ENCODE assay signal across 15 cellular contexts in the genomic region with DNA sequence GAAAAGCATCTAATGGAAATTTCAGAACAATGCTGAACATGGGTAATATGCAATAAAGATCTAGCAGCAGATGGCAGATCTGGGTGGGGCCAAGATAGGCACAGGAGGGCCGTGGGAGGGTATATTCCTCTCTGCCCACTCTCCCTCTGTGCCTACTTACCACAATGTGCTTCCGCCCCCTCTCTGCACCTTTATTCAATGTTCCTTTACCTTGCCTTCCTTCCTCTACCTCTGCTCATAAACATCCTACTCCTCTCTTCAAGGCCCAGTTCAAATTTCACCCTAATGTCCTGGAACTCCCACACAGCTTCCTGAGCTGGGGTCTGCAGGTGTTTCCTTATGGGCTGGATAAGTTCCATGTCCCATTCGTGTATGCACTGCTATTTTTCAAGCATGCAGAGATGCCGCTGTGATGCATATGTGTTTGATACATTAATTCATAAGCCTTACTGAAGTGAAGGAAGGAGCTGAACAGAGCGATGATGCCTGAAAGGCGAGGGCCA.
A peak's percentile ranks its signal among the peaks of the same experiment; 100 is the strongest.
DNase-seq lines count a peak whose midpoint lies in the region; TF ChIP-seq lines count a peak whose summit lies in the region.
"Had no signal": no experiment of that assay in that cellular context is flagged by ENCODE, and none has a peak within 500 bp of the region (broad histone marks: within the 10 kb centered on the region; RNA-seq: fewer than 3 reads in every experiment).

No MANE protein-coding gene starts in this region.

- H3K27me3 ChIP-seq in BLaER1 treated with 17β-estradiol and CSF1 and Interleukin-3, amounts not matched to agents 10 nM and 100 nM, result no peaks in the 10 kb centered on the region
- H3K27me3 ChIP-seq in sigmoid colon, result no peaks in the 10 kb centered on the region

- peak overlapping the region in 10 of 11 experiments; percentile 7 to 66 (median 50); a peak in 17 of 22 replicates for H3K4me2 ChIP-seq in BLaER1 treated with 17β-estradiol and CSF1 and Interleukin-3, amounts not matched to agents 10 nM and 100 nM
- H3K4me2 ChIP-seq: A549, GM23338 had no signal

- 71 to 87% methylated on average over 6 of the region's 6 CpGs for WGBS in sigmoid colon, 2 donors

- no peak overlapping the region for H3K9ac ChIP-seq in BLaER1 treated with 17β-estradiol and CSF1 and Interleukin-3, amounts not matched to agents 10 nM and 100 nM

- H3K27ac ChIP-seq in BLaER1 treated with 17β-estradiol and CSF1 and Interleukin-3, amounts not matched to agents 10 nM and 100 nM, result 0 out of 22 replicates have a peak overlapping the region, but pooled peaks of 1 of the 11 experiments have one; percentile 14
- peak overlapping the region in 3 of 4 donors; percentile 66 to 86 (median 79) for H3K27ac ChIP-seq in sigmoid colon
- H3K27ac ChIP-seq: A549 had no signal

- intact Hi-C loops in sigmoid colon (cut with DNase I), result loop anchor here (10.0 kb wide), 1 partner anchor 65 kb away; no protein-coding TSS in a partner anchor

- no peak for TF ChIP-seq EP300 in sigmoid colon (IDR thresholded peaks at IDR 0.05)

- in situ Hi-C loops in KBM-7 (cut with MboI; ENCODE audit: low pct_unique_long_range_greater_than_20kb, low sequenced_read_pairs), result no loop called here

- H3K4me1 ChIP-seq in BLaER1 treated with 17β-estradiol and CSF1 and Interleukin-3, amounts not matched to agents 10 nM and 100 nM, result peaks cover 14 to 48% (median 27%) of the 10 kb centered on the region in 10 experiments
- peaks cover 0 to 53% (median 49%) of the 10 kb centered on the region in 4 donors for H3K4me1 ChIP-seq in sigmoid colon
- H3K4me1 ChIP-seq: A549 had no signal

- no peak for TF ChIP-seq POLR2A in sigmoid colon (IDR thresholded peaks at IDR 0.05)

- H3K9me3 ChIP-seq in BLaER1 treated with 17β-estradiol and CSF1 and Interleukin-3, amounts not matched to agents 10 nM and 100 nM (replicated peaks in 1 of 11), result peaks cover 0 to 29% (median 3%) of the 10 kb centered on the region in 11 experiments; a peak in 10 of 22 replicates
- no peaks in the 10 kb centered on the region for H3K9me3 ChIP-seq in sigmoid colon
- H3K9me3 ChIP-seq: A549 had no signal

- H4K20me1 ChIP-seq in BLaER1 treated with 17β-estradiol and CSF1 and Interleukin-3, amounts not matched to agents 10 nM and 100 nM, result peaks cover 0 to 1% (median 0%) of the 10 kb centered on the region in 11 experiments; a peak in 1 of 22 replicates

- H3K4me3 ChIP-seq in BLaER1 treated with 17β-estradiol and CSF1 and Interleukin-3, amounts not matched to agents 10 nM and 100 nM, result no peak overlapping the region
- no peak overlapping the region for H3K4me3 ChIP-seq in sigmoid colon
- H3K4me3 ChIP-seq: A549, GM23338 had no signal

- H3K36me3 ChIP-seq in BLaER1 treated with 17β-estradiol and CSF1 and Interleukin-3, amounts not matched to agents 10 nM and 100 nM, result peaks cover 0 to 52% (median 0%) of the 10 kb centered on the region in 11 experiments; a peak in 6 of 22 replicates
- peaks cover 13 to 73% (median 21%) of the 10 kb centered on the region in 4 donors for H3K36me3 ChIP-seq in sigmoid colon

- no peak for TF ChIP-seq CTCF in sigmoid colon (IDR thresholded peaks at IDR 0.05)

- DNase-seq in KBM-7 (peak; percentile 19), left kidney (ENCODE audit: low read depth, low spot score) (peak; percentile 52), sigmoid colon (no peak), NCI-H1105 (lab: John Stamatoyannopoulos, UW) (no peak), LoVo (ENCODE audit: low spot score) (no peak), HuH-7.5 (ENCODE audit: low spot score) (no peak)
- DNase-seq: Calu3; CD4-positive, CD25-positive, alpha-beta regulatory T cell; DMS153; DND-41; GDM1; H7 had no signal

Comparison
In these comparisons a context has a peak if more than half of its experiments do, and no peak if none do; other contexts are left out.
1. DNase-seq: peak in KBM-7 (single experiment) and left kidney (single experiment); none in sigmoid colon (single experiment), NCI-H1105 (single experiment), LoVo (single experiment) and HuH-7.5 (single experiment).